8 cellular contexts compared by ENCODE assay signal in the genomic region with DNA sequence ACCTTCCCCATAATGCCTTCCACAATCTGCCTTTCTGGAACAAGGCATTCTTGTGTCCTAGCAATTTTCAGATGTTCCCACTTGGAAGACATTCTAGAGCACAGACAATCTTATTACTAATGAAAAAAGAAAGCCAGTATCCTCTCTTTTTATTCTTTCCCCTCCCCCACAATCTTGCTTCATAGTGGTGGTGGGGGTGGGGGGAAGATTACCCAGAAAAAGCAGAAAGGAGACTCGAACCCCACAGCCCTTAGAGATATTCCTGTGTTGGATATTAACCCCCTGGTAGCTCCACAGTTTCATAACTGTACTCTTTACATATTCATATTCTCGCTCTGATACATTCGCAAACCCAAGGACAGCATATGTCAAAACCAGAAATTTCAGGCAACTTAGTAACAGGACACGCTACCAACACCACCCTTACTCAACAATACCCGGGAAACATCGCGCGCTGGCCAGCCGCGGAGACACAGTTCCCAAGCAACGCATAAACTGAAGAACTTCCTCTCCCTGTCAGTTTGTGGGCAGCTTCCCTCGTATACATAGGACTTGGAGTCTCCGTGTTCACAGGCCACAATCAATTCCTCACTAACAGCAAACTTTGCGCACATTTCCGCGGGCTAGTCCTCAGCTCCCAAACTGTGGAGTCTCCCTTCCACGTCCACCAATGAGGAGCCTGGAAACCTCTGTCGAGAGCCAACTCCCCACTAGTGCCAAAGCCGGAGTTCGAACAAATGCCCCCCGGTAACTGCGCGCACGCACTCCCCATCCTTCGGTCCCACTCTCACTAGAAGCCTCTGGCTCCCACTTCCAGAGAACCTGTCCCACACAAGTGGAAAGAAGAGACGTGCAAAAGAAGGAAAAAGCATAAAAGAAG. TPM values are rescaled to one million over a fixed set of nuclear protein-coding genes. Genes with fewer than 3 reads are reported as not detected.
DNase-seq lines count a peak whose midpoint lies in the region; ATAC-seq and TF ChIP-seq lines count a peak whose summit lies in the region.

No MANE protein-coding gene starts in this region.

- H3K27ac ChIP-seq in CD4-positive, CD25-positive, alpha-beta regulatory T cell (ENCODE audit: insufficient read depth, low read length, poor library complexity, severe bottlenecking) = peak overlapping the region; percentile 99
- H3K27ac ChIP-seq in foreskin keratinocyte (peak overlapping the region; percentile 98), neural cell (ENCODE audit: low read length) (no peak overlapping the region)

- no peak overlapping the region for H2AFZ ChIP-seq in neural cell (ENCODE audit: low read depth, low read length)

- peaks cover 16 to 36% (median 35%) of the 10 kb centered on the region in 4 donors for H3K4me1 Mint-ChIP-seq in CD4-positive, CD25-positive, alpha-beta regulatory T cell
- H3K4me1 Mint-ChIP-seq in activated T-helper 17 cell treated with anti-CD3 and anti-CD28 coated beads, Interleukin-2, amount 50 U/mL, for 72 hours = peaks cover 19% of the 10 kb centered on the region

- no peaks in the 10 kb centered on the region for H3K9me3 ChIP-seq in CD4-positive, CD25-positive, alpha-beta regulatory T cell (ENCODE audit: control insufficient read depth in 2 of 2, low read length in 2 of 2)
- H3K9me3 ChIP-seq in neural cell (ENCODE audit: low read length) = peaks cover 5% of the 10 kb centered on the region

- H3K36me3 ChIP-seq in CD4-positive, CD25-positive, alpha-beta regulatory T cell (ENCODE audit: control insufficient read depth, insufficient read depth, low read length) = peaks cover 11% of the 10 kb centered on the region
- no peaks in the 10 kb centered on the region for H3K36me3 ChIP-seq in neural cell (ENCODE audit: insufficient read depth, low read length)

- H3K4me3 Mint-ChIP-seq in CD4-positive, CD25-positive, alpha-beta regulatory T cell = peak overlapping the region; percentile 98 to 100 (median 98)
- peak overlapping the region; percentile 99 for H3K4me3 Mint-ChIP-seq in activated T-helper 17 cell treated with anti-CD3 and anti-CD28 coated beads, Interleukin-2, amount 50 U/mL, for 72 hours

- H3K9me3 Mint-ChIP-seq in CD4-positive, CD25-positive, alpha-beta regulatory T cell = peaks cover 0 to 8% (median 0%) of the 10 kb centered on the region in 7 donors
- H3K9me3 Mint-ChIP-seq in activated T-helper 17 cell treated with anti-CD3 and anti-CD28 coated beads, Interleukin-2, amount 50 U/mL, for 72 hours = no peaks in the 10 kb centered on the region

- peak overlapping the region; percentile 99 for H3K4me2 ChIP-seq in neural cell (ENCODE audit: low read length)

- H3F3A ChIP-seq in neural cell (ENCODE audit: insufficient read depth, low read length, poor library complexity, severe bottlenecking) = peaks cover 5% of the 10 kb centered on the region

- H3K9me2 ChIP-seq in neural cell (ENCODE audit: insufficient read depth, low read length) = no peaks in the 10 kb centered on the region

- no peak for ATAC-seq in CD4-positive, CD25-positive, alpha-beta regulatory T cell (ENCODE audit: low read depth in 2 of 2)
- ATAC-seq in GM21576 (IDR thresholded peaks at IDR 0.05; ENCODE audit: unreplicated experiment) = peak; percentile 0
- peak; percentile 16 for ATAC-seq in activated T-helper 17 cell treated with anti-CD3 and anti-CD28 coated beads, Interleukin-2, amount 50 U/mL, for 72 hours (replicated peaks)
- ATAC-seq in foreskin keratinocyte = peak; percentile 24
- ATAC-seq in GM21786 (IDR thresholded peaks at IDR 0.05; ENCODE audit: unreplicated experiment) = no peak
- no peak for ATAC-seq in GM21515 (IDR thresholded peaks at IDR 0.05; ENCODE audit: unreplicated experiment)

- no peaks in the 10 kb centered on the region for H3K79me2 ChIP-seq in neural cell (replicated peaks; ENCODE audit: insufficient read depth, low read length)

- peaks cover 13% of the 10 kb centered on the region for H3K36me3 Mint-ChIP-seq in CD4-positive, CD25-positive, alpha-beta regulatory T cell
- H3K36me3 Mint-ChIP-seq in activated T-helper 17 cell treated with anti-CD3 and anti-CD28 coated beads, Interleukin-2, amount 50 U/mL, for 72 hours (ENCODE audit: low read depth) = peaks cover 78% of the 10 kb centered on the region

- TF ChIP-seq EP300 in neural cell (conservative IDR thresholded peaks at IDR 0.05; ENCODE audit: poor library complexity, severe bottlenecking) = no peak

- H3K9ac ChIP-seq in neural cell (ENCODE audit: low read length) = no peak overlapping the region

- peak overlapping the region; percentile 98 to 100 (median 99) for H3K27ac Mint-ChIP-seq in CD4-positive, CD25-positive, alpha-beta regulatory T cell
- H3K27ac Mint-ChIP-seq in activated T-helper 17 cell treated with anti-CD3 and anti-CD28 coated beads, Interleukin-2, amount 50 U/mL, for 72 hours = peak overlapping the region; percentile 100

- peak overlapping the region; percentile 91 for H3K4me3 ChIP-seq in CD4-positive, CD25-positive, alpha-beta regulatory T cell (ENCODE audit: low read depth, low read length)
- H3K4me3 ChIP-seq in neural cell (ENCODE audit: low read length) = peak overlapping the region; percentile 80

- TF ChIP-seq CTCF in foreskin keratinocyte (conservative IDR thresholded peaks at IDR 0.05) (no peak), neural cell (IDR thresholded peaks at IDR 0.05; ENCODE audit: poor library complexity, severe bottlenecking) (no peak)

- H4K20me1 ChIP-seq in neural cell (ENCODE audit: insufficient read depth) = no peaks in the 10 kb centered on the region

- H3K27me3 Mint-ChIP-seq in CD4-positive, CD25-positive, alpha-beta regulatory T cell = peaks cover 44% of the 10 kb centered on the region
- peaks cover 5% of the 10 kb centered on the region for H3K27me3 Mint-ChIP-seq in activated T-helper 17 cell treated with anti-CD3 and anti-CD28 coated beads, Interleukin-2, amount 50 U/mL, for 72 hours

- peak in 2 of 3 donors; percentile 42 to 46 for DNase-seq in CD4-positive, CD25-positive, alpha-beta regulatory T cell
- DNase-seq in NCI-H524 treated with DMSO at 0.1 percent for 48 hours (lab: John Stamatoyannopoulos, UW) = peak; percentile 11
- peak in 1 of 2 donors; percentile 73 for DNase-seq in foreskin keratinocyte

- H3K27me3 ChIP-seq in CD4-positive, CD25-positive, alpha-beta regulatory T cell (ENCODE audit: control insufficient read depth, insufficient read depth, low read length) = no peaks in the 10 kb centered on the region
- H3K27me3 ChIP-seq in foreskin keratinocyte (peaks cover 20% of the 10 kb centered on the region), neural cell (ENCODE audit: insufficient read depth, low read depth, low read length) (peaks cover 91% of the 10 kb centered on the region)

- peaks cover 34% of the 10 kb centered on the region for H3K4me1 ChIP-seq in CD4-positive, CD25-positive, alpha-beta regulatory T cell (ENCODE audit: control insufficient read depth, insufficient read depth, low read length, poor library complexity, severe bottlenecking)
- H3K4me1 ChIP-seq in foreskin keratinocyte = peaks cover 9% of the 10 kb centered on the region

- TF ChIP-seq RAD21 in neural cell (conservative IDR thresholded peaks at IDR 0.05) = no peak

TF ChIP-seq in neural cell, 6 proteins besides CTCF, POLR2A, EP300 and RAD21:
- peak; percentile 36 for TF ChIP-seq POLR2AphosphoS5 (IDR thresholded peaks at IDR 0.05)
- TF ChIP-seq, protein P1, sequence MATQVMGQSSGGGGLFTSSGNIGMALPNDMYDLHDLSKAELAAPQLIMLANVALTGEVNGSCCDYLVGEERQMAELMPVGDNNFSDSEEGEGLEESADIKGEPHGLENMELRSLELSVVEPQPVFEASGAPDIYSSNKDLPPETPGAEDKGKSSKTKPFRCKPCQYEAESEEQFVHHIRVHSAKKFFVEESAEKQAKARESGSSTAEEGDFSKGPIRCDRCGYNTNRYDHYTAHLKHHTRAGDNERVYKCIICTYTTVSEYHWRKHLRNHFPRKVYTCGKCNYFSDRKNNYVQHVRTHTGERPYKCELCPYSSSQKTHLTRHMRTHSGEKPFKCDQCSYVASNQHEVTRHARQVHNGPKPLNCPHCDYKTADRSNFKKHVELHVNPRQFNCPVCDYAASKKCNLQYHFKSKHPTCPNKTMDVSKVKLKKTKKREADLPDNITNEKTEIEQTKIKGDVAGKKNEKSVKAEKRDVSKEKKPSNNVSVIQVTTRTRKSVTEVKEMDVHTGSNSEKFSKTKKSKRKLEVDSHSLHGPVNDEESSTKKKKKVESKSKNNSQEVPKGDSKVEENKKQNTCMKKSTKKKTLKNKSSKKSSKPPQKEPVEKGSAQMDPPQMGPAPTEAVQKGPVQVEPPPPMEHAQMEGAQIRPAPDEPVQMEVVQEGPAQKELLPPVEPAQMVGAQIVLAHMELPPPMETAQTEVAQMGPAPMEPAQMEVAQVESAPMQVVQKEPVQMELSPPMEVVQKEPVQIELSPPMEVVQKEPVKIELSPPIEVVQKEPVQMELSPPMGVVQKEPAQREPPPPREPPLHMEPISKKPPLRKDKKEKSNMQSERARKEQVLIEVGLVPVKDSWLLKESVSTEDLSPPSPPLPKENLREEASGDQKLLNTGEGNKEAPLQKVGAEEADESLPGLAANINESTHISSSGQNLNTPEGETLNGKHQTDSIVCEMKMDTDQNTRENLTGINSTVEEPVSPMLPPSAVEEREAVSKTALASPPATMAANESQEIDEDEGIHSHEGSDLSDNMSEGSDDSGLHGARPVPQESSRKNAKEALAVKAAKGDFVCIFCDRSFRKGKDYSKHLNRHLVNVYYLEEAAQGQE (IDR thresholded peaks at IDR 0.05; ENCODE audit: borderline replicate concordance) = no peak

RNA-seq across cellular contexts. Expression of a gene that starts 0.7 kb away (rescaled TPM):
- 398 TPM for total RNA-seq in CD4-positive, CD25-positive, alpha-beta regulatory T cell
- polyA plus RNA-seq in CD4-positive, CD25-positive, alpha-beta regulatory T cell = 10 to 100 TPM; 11.4 to 22.6 (median 13.4) TPM
- total RNA-seq in activated T-helper 17 cell treated with anti-CD3 and anti-CD28 coated beads, Interleukin-2, amount 50 U/mL, for 72 hours = 10 to 100 TPM in 1 of 2 donors, 1 to 10 TPM in 1; 1.9 to 11.9 TPM
- 0.31 and 0.32 TPM in 2 replicates for total RNA-seq in foreskin keratinocyte
- polyA plus RNA-seq in foreskin keratinocyte (0.17 and 0.30 TPM in 2 replicates), neural cell (0.48 and 1.2 TPM in 2 replicates)
- 0.23 TPM in 1 of 2 replicates, not detected in the other for polyA minus RNA-seq in neural cell

Comparison
In these comparisons a context has a peak if more than half of its experiments do, and no peak if none do; other contexts are left out.
1. ATAC-seq: peak in GM21576 (single experiment), activated T-helper 17 cell treated with anti-CD3 and anti-CD28 coated beads, Interleukin-2, amount 50 U/mL, for 72 hours (single experiment) and foreskin keratinocyte (single experiment); none in CD4-positive, CD25-positive, alpha-beta regulatory T cell (0 of 2), GM21786 (single experiment) and GM21515 (single experiment).
2. RNA of a gene that starts 0.7 kb away (total RNA-seq): 398 TPM in CD4-positive, CD25-positive, alpha-beta regulatory T cell (single experiment); 1.9 to 11.9 TPM in activated T-helper 17 cell treated with anti-CD3 and anti-CD28 coated beads, Interleukin-2, amount 50 U/mL, for 72 hours and 0.31 to 0.32 TPM in foreskin keratinocyte; every median in the first group is over 10 times any median in the second.